11 cellular contexts compared by ENCODE assay signal in the genomic region with DNA sequence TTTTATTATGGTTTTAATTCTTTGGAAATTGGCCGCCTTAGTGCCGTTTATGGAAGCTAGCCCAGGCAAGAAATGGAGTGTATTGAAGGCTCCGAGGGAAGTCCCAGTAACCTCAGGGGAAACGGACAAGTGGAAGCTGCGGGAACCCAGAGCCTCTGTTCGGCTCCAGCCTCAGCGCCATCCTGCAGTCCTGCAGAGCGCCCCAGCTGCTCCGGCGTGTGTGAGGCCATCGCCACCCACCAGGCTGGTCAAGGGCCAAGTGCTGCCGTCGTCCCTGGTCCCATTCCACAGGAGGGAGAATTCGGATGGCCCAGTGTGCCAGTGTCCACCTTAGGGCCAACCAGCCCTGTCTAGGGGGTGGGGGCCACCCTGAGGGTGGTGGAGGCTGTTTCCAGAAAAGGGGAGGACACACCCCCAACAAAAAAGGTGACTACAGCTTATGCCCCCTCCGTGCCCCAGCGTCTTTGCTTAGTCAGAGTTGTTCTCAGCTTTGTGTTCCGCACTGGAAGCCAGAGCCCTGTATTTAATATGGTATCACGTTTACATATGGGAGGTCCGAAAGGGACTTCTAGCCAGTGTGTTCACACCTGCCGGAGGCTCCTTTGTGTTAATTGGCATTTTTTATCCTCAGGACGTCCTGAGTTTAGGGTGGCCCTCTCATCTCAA.
"Had no signal": no experiment of that assay in that cellular context is flagged by ENCODE, and none has a peak within 500 bp of the region (broad histone marks: within the 10 kb centered on the region; RNA-seq: fewer than 3 reads in every experiment).

No MANE protein-coding gene starts in this region.

- H3K9me3 ChIP-seq: ovary, sigmoid colon, thoracic aorta had no signal

- H3K27me3 Mint-ChIP-seq: activated CD4-positive, alpha-beta memory T cell treated with anti-CD3 and anti-CD28 coated beads for 36 hours; activated naive CD8-positive, alpha-beta T cell treated with anti-CD3 and anti-CD28 coated beads for 36 hours; activated T-cell treated with anti-CD3 and anti-CD28 coated beads, Interleukin-2, amount 50 U/mL, for 24 hours; stimulated activated naive CD8-positive, alpha-beta T cell treated with anti-CD3 and anti-CD28 coated beads, Interleukin-15, amount 100 ng/mL, for 72 hours had no signal

- H3K9me3 Mint-ChIP-seq: activated CD4-positive, alpha-beta memory T cell treated with anti-CD3 and anti-CD28 coated beads for 36 hours; activated naive CD8-positive, alpha-beta T cell treated with anti-CD3 and anti-CD28 coated beads for 36 hours; activated T-cell treated with anti-CD3 and anti-CD28 coated beads, Interleukin-2, amount 50 U/mL, for 24 hours; stimulated activated naive CD8-positive, alpha-beta T cell treated with anti-CD3 and anti-CD28 coated beads, Interleukin-15, amount 100 ng/mL, for 72 hours had no signal

- H3K36me3 ChIP-seq: ovary had no signal

- H3K4me3 Mint-ChIP-seq: activated CD4-positive, alpha-beta memory T cell treated with anti-CD3 and anti-CD28 coated beads for 36 hours; activated naive CD8-positive, alpha-beta T cell treated with anti-CD3 and anti-CD28 coated beads for 36 hours; activated T-cell treated with anti-CD3 and anti-CD28 coated beads, Interleukin-2, amount 50 U/mL, for 24 hours; stimulated activated naive CD8-positive, alpha-beta T cell treated with anti-CD3 and anti-CD28 coated beads, Interleukin-15, amount 100 ng/mL, for 72 hours had no signal

- H3K27me3 ChIP-seq: ovary, sigmoid colon had no signal

- H3K27ac Mint-ChIP-seq: activated CD4-positive, alpha-beta memory T cell treated with anti-CD3 and anti-CD28 coated beads for 36 hours; activated naive CD8-positive, alpha-beta T cell treated with anti-CD3 and anti-CD28 coated beads for 36 hours; activated T-cell treated with anti-CD3 and anti-CD28 coated beads, Interleukin-2, amount 50 U/mL, for 24 hours had no signal

- ATAC-seq: stimulated activated naive CD8-positive, alpha-beta T cell treated with anti-CD3 and anti-CD28 coated beads, Interleukin-15, amount 100 ng/mL, for 72 hours had no signal

- H3K27ac ChIP-seq: ovary, sigmoid colon, thoracic aorta had no signal

- H3K4me3 ChIP-seq: ovary, sigmoid colon, thoracic aorta had no signal

- DNase-seq: activated CD4-positive, alpha-beta memory T cell treated with anti-CD3 and anti-CD28 coated beads for 36 hours; activated CD4-positive, alpha-beta T cell treated with anti-CD3 and anti-CD28 coated beads for 1 hour; activated naive CD8-positive, alpha-beta T cell treated with anti-CD3 and anti-CD28 coated beads for 36 hours; activated T-cell treated with anti-CD3 and anti-CD28 coated beads, Interleukin-2, amount 50 U/mL, for 24 hours; cerebellar nuclear complex; erythroblast; ovary; sigmoid colon; stimulated activated CD4-positive, alpha-beta T cell treated with anti-CD3 and anti-CD28 coated beads, Interleukin-1b, Interleukin-23, amount 100 ng/mL, for 48 hours; stimulated activated naive CD8-positive, alpha-beta T cell treated with anti-CD3 and anti-CD28 coated beads, Interleukin-15, amount 100 ng/mL, for 72 hours had no signal
